In genomic region chr19:43114626-43115025, GRCh38 we compare ENCODE assay signal across 7 cellular contexts. TPM values are rescaled to one million over a fixed set of nuclear protein-coding genes. Genes with fewer than 3 reads are reported as not detected.
"Had no signal": no experiment of that assay in that cellular context is flagged by ENCODE, and none has a peak within 500 bp of the region (broad histone marks: within the 10 kb centered on the region; RNA-seq: fewer than 3 reads in every experiment).

No MANE protein-coding gene starts in this region.

RNA-seq across cellular contexts. Expression of gene PSG2, which starts 32.1 kb away (rescaled TPM):
- total RNA-seq: LHCN-M2, NCI-H460, PC-9, Peyer's patch, Right ventricle myocardium inferior, RPMI7951, SJCRH30 had no signal
